In the genomic region with DNA sequence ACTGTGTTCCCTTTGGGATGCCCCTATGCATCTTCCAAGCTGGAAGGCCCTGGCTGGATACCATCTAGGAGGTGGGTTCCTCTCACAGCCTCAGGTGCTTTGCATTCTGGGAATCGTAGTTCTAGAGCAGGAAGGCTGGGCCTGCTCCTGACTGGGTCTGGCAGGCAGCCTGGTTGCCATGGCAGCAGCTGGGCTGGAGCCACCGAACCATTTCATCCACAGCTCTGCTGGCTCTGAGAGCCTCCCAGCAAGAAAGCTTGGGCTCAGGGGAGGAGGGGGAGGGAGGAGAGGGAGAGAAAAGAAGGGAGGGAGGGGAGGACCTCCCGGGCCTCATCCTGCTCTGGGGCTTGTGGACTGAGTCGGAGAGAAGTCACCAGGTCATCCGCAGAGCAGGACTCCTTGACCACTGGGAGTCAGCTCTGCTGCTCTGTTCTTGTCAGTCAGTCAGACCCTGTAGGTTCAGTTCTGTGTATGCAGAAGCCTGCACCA, we compare ENCODE assay signal across 8 cellular contexts.
A peak's percentile ranks its signal among the peaks of the same experiment; 100 is the strongest.
DNase-seq lines count a peak whose midpoint lies in the region; ATAC-seq and TF ChIP-seq lines count a peak whose summit lies in the region.
"Had no signal": no experiment of that assay in that cellular context is flagged by ENCODE, and none has a peak within 500 bp of the region (broad histone marks: within the 10 kb centered on the region; RNA-seq: fewer than 3 reads in every experiment).

No MANE protein-coding gene starts in this region.

- peaks cover 63% of the 10 kb centered on the region for H3K27me3 Mint-ChIP-seq in chondrocyte (ENCODE audit: low read depth)
- H3K27me3 Mint-ChIP-seq in activated CD8-positive, alpha-beta T cell treated with anti-CD3 and anti-CD28 coated beads for 36 hours, result peaks cover 40% of the 10 kb centered on the region

- POLR2A ChIA-PET in activated CD8-positive, alpha-beta T cell treated with anti-CD3 and anti-CD28 coated beads for 36 hours (lab: Charles Lee), result no interaction called here

- intact Hi-C loops in dorsolateral prefrontal cortex (cut with DNase I), result loop anchor here (2.0 to 5.0 kb wide), 4 partner anchors 38 to 132 kb away; a partner anchor contains a TSS
- intact Hi-C loops in activated CD8-positive, alpha-beta T cell treated with anti-CD3 and anti-CD28 coated beads for 36 hours (cut with micrococcal nuclease), result no loop called here

- H3K36me3 Mint-ChIP-seq in chondrocyte (ENCODE audit: low read depth), result no peaks in the 10 kb centered on the region
- no peaks in the 10 kb centered on the region for H3K36me3 Mint-ChIP-seq in activated CD8-positive, alpha-beta T cell treated with anti-CD3 and anti-CD28 coated beads for 36 hours (ENCODE audit: low read depth)

- H2AFZ ChIP-seq in mesenchymal stem cell (ENCODE audit: low read depth, low read length), result no peak overlapping the region
- H2AFZ ChIP-seq: PC-9 had no signal

- H3K23ac ChIP-seq in mesenchymal stem cell (ENCODE audit: low read length in 2 of 2), result peak overlapping the region in 1 of 2 experiments; percentile 53

- H3K9me3 Mint-ChIP-seq in chondrocyte (ENCODE audit: low read depth), result no peaks in the 10 kb centered on the region
- H3K9me3 Mint-ChIP-seq in activated CD8-positive, alpha-beta T cell treated with anti-CD3 and anti-CD28 coated beads for 36 hours, result no peaks in the 10 kb centered on the region

- H2BK5ac ChIP-seq in mesenchymal stem cell (ENCODE audit: low read depth, low read length, poor library complexity, severe bottlenecking), result no peak overlapping the region

- no peak overlapping the region for H3K4me2 ChIP-seq in mesenchymal stem cell (ENCODE audit: low read length, poor library complexity, severe bottlenecking)
- H3K4me2 ChIP-seq: PC-9 had no signal

- DNase-seq in NCI-H526 treated with DMSO at 0.1 percent for 48 hours (lab: John Stamatoyannopoulos, UW), result peak; percentile 93
- peak; percentile 94 to 98 (median 96) for DNase-seq in dorsolateral prefrontal cortex
- peak; percentile 20 for DNase-seq in mesenchymal stem cell
- no peak for DNase-seq in chondrocyte (ENCODE audit: low spot score)
- DNase-seq in activated CD8-positive, alpha-beta T cell treated with anti-CD3 and anti-CD28 coated beads for 36 hours, result no peak
- DNase-seq in activated gamma-delta T cell treated with Interleukin-2 at 50 U/mL for 16 hours, result no peak

- no peaks in the 10 kb centered on the region for H3K36me3 ChIP-seq in mesenchymal stem cell (ENCODE audit: control insufficient read depth in 1 of 2, insufficient read depth in 2 of 2, low read depth in 1 of 2, low read length in 2 of 2)

- H3K4me1 Mint-ChIP-seq in chondrocyte (ENCODE audit: low read depth), result no peaks in the 10 kb centered on the region
- H3K4me1 Mint-ChIP-seq in activated CD8-positive, alpha-beta T cell treated with anti-CD3 and anti-CD28 coated beads for 36 hours (ENCODE audit: low read depth), result no peaks in the 10 kb centered on the region

- no peak overlapping the region for H4K8ac ChIP-seq in mesenchymal stem cell (ENCODE audit: low read length)

- peak in 9 of 56 donors; percentile 11 to 42 (median 22) for TF ChIP-seq CTCF in dorsolateral prefrontal cortex (IDR thresholded peaks at IDR 0.05 in 54 of 56, conservative IDR thresholded peaks at IDR 0.05 in 2 of 56; ENCODE audit: low read depth in 1 of 56, partially characterized antibody in 56 of 56)
- TF ChIP-seq CTCF in chondrocyte (IDR thresholded peaks at IDR 0.05), result no peak
- TF ChIP-seq CTCF in activated CD8-positive, alpha-beta T cell treated with anti-CD3 and anti-CD28 coated beads for 36 hours (IDR thresholded peaks at IDR 0.05), result no peak

- H3K18ac ChIP-seq in mesenchymal stem cell (ENCODE audit: low read depth in 1 of 2, low read length in 2 of 2), result no peak overlapping the region

- WGBS in mesenchymal stem cell, result 16% methylated on average over 5 of the region's 5 CpGs

- H3K4me1 ChIP-seq in mesenchymal stem cell (ENCODE audit: control insufficient read depth, insufficient read depth, low read depth, low read length), result peaks cover 5% of the 10 kb centered on the region

- H3K27me3 ChIP-seq in dorsolateral prefrontal cortex (no peaks in the 10 kb centered on the region), mesenchymal stem cell (ENCODE audit: control insufficient read depth in 1 of 2, insufficient read depth in 1 of 2, low read length in 2 of 2) (peaks cover 75 to 92% of the 10 kb centered on the region in 2 experiments)

- peak overlapping the region in 28 of 59 donors; percentile 1 to 47 (median 25) for H3K4me3 ChIP-seq in dorsolateral prefrontal cortex
- H3K4me3 ChIP-seq in mesenchymal stem cell (ENCODE audit: insufficient read depth in 1 of 2, low read depth in 1 of 2, low read length in 2 of 2), result no peak overlapping the region
- H3K4me3 ChIP-seq: PC-9 had no signal

- H4K91ac ChIP-seq in mesenchymal stem cell (ENCODE audit: low read length), result no peak overlapping the region

- peak; percentile 47 for ATAC-seq in HG02938 (IDR thresholded peaks at IDR 0.05; ENCODE audit: unreplicated experiment)
- no peak for ATAC-seq in activated CD8-positive, alpha-beta T cell treated with anti-CD3 and anti-CD28 coated beads for 36 hours

- CTCF ChIA-PET in activated CD8-positive, alpha-beta T cell treated with anti-CD3 and anti-CD28 coated beads for 36 hours (lab: Charles Lee), result no interaction called here

- no peak overlapping the region for H3K4me3 Mint-ChIP-seq in chondrocyte (ENCODE audit: unreplicated experiment)
- no peak overlapping the region for H3K4me3 Mint-ChIP-seq in activated CD8-positive, alpha-beta T cell treated with anti-CD3 and anti-CD28 coated beads for 36 hours

- H3K79me1 ChIP-seq in mesenchymal stem cell (replicated peaks; ENCODE audit: low read length, poor library complexity, severe bottlenecking), result no peaks in the 10 kb centered on the region

- no peak overlapping the region for H3K14ac ChIP-seq in mesenchymal stem cell (ENCODE audit: low read length in 2 of 2)

- H3K9me3 ChIP-seq in mesenchymal stem cell (ENCODE audit: control insufficient read depth, low read length), result no peaks in the 10 kb centered on the region

- no peak overlapping the region for H2BK15ac ChIP-seq in mesenchymal stem cell (ENCODE audit: low read depth, poor library complexity, severe bottlenecking)

- H2BK120ac ChIP-seq in mesenchymal stem cell (ENCODE audit: low read depth, low read length), result no peak overlapping the region

- no peak overlapping the region for H3K9ac ChIP-seq in mesenchymal stem cell (ENCODE audit: low read length)

- no peak overlapping the region for H2BK12ac ChIP-seq in mesenchymal stem cell (ENCODE audit: low read length in 2 of 2)

- no peak overlapping the region for H2AK5ac ChIP-seq in mesenchymal stem cell (ENCODE audit: low read length, severe bottlenecking)

- H3K27ac Mint-ChIP-seq in chondrocyte (ENCODE audit: unreplicated experiment), result no peak overlapping the region
- H3K27ac Mint-ChIP-seq in activated CD8-positive, alpha-beta T cell treated with anti-CD3 and anti-CD28 coated beads for 36 hours, result no peak overlapping the region

- no peak overlapping the region for H3K4ac ChIP-seq in mesenchymal stem cell (ENCODE audit: low read depth in 1 of 2, low read length in 2 of 2)

- peak overlapping the region; percentile 2 to 94 (median 83) for H3K27ac ChIP-seq in dorsolateral prefrontal cortex
- no peak overlapping the region for H3K27ac ChIP-seq in mesenchymal stem cell (ENCODE audit: low read length, poor library complexity, severe bottlenecking)
- H3K27ac ChIP-seq: PC-9 had no signal

Comparison
In these comparisons a context has a peak if more than half of its experiments do, and no peak if none do; other contexts are left out.
1. DNase-seq: peak in NCI-H526 treated with DMSO at 0.1 percent for 48 hours (single experiment), dorsolateral prefrontal cortex (10 of 10) and mesenchymal stem cell (single experiment); none in chondrocyte (single experiment), activated CD8-positive, alpha-beta T cell treated with anti-CD3 and anti-CD28 coated beads for 36 hours (single experiment) and activated gamma-delta T cell treated with Interleukin-2 at 50 U/mL for 16 hours (single experiment).